1 cellular context compared by ENCODE assay signal in the genomic region with DNA sequence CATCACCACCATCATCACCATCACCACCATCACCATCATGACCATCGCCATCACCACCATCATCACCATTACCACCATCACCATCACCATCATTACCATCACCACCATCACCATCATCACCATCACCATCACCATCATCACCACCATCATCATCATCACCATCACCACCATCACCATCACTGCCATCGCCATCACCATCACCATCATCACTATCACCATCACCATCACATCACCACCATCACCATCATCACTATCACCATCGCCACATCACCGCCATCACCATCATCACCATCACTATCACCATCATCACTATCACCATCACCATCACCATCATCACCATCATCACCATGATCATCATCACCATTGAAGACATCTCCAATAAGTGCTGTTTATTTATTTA.
TF ChIP-seq lines count a peak whose summit lies in the region.

No MANE protein-coding gene starts in this region.

TF ChIP-seq in HepG2, 621 proteins besides CTCF, POLR2A, EP300 and RAD21:
- TF ChIP-seq, protein P1, sequence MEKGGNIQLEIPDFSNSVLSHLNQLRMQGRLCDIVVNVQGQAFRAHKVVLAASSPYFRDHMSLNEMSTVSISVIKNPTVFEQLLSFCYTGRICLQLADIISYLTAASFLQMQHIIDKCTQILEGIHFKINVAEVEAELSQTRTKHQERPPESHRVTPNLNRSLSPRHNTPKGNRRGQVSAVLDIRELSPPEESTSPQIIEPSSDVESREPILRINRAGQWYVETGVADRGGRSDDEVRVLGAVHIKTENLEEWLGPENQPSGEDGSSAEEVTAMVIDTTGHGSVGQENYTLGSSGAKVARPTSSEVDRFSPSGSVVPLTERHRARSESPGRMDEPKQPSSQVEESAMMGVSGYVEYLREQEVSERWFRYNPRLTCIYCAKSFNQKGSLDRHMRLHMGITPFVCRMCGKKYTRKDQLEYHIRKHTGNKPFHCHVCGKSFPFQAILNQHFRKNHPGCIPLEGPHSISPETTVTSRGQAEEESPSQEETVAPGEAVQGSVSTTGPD (CRISPR knock-in tag; IDR thresholded peaks at IDR 0.05): peak; percentile 91
- TF ChIP-seq ATF7-NPFF (CRISPR knock-in tag; IDR thresholded peaks at IDR 0.05; ENCODE audit: low read depth): no peak
- TF ChIP-seq CREB1 (IDR thresholded peaks at IDR 0.05): peak; percentile 92
- no peak for TF ChIP-seq CREB1 (CRISPR knock-in tag; IDR thresholded peaks at IDR 0.05)
- no peak for TF ChIP-seq MTF2 (CRISPR knock-in tag; IDR thresholded peaks at IDR 0.05; ENCODE audit: borderline replicate concordance)
- TF ChIP-seq, protein P2, sequence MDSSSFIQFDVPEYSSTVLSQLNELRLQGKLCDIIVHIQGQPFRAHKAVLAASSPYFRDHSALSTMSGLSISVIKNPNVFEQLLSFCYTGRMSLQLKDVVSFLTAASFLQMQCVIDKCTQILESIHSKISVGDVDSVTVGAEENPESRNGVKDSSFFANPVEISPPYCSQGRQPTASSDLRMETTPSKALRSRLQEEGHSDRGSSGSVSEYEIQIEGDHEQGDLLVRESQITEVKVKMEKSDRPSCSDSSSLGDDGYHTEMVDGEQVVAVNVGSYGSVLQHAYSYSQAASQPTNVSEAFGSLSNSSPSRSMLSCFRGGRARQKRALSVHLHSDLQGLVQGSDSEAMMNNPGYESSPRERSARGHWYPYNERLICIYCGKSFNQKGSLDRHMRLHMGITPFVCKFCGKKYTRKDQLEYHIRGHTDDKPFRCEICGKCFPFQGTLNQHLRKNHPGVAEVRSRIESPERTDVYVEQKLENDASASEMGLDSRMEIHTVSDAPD (CRISPR knock-in tag; IDR thresholded peaks at IDR 0.05): peak; percentile 67; the same call in 1 of the 2 replicates
- 0 out of 2 replicates have a peak, but pooled peaks have one; percentile 21 for TF ChIP-seq SPEN (CRISPR knock-in tag; IDR thresholded peaks at IDR 0.05; ENCODE audit: low read depth)
